1 cellular context compared by ENCODE assay signal in the genomic region with DNA sequence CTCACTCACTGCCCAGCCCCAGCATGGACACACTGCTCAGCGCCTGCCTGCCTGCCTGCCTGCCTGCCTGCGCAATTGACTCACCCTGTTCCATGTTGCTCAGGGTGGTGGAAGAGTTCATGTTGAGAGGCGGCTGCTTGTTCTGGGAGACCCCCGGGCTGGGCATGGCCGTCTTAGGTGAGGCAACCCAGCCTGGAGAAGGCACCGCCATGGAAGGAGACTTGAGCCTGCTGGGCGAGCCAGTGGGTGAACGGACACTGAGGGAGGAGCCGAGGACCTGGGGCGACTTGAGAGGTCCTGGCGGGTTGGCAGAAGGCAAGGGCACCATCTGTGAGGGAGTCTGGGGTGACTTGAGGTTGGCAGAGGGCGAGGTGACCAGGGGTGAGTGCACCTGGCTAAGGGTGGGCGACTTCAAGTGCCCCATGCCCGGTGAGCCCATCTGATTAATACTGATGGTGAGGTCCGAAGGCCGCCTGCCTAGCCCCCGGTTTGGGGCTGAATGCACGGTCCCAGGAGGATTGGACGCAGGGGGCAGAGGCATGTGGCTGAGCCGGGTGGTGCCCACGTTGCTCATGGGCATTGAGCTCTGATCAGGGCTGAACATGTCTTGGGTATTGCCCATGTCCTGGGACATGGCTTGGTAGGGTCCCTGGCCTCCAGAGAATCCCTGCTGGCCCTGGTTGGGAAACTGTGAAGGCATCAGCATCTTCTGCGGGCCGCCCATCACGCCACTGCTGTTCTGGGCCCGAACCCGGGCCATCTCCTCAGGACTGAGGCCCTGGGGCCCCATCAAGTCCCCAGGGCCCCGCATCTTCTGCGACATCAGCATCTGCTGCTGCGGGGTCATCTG.
TF ChIP-seq lines count a peak whose summit lies in the region.

No MANE protein-coding gene starts in this region.

TF ChIP-seq in WTC11, 78 proteins besides CTCF, POLR2A, EP300 and RAD21 (continued from another document):
- TF ChIP-seq, protein P1, sequence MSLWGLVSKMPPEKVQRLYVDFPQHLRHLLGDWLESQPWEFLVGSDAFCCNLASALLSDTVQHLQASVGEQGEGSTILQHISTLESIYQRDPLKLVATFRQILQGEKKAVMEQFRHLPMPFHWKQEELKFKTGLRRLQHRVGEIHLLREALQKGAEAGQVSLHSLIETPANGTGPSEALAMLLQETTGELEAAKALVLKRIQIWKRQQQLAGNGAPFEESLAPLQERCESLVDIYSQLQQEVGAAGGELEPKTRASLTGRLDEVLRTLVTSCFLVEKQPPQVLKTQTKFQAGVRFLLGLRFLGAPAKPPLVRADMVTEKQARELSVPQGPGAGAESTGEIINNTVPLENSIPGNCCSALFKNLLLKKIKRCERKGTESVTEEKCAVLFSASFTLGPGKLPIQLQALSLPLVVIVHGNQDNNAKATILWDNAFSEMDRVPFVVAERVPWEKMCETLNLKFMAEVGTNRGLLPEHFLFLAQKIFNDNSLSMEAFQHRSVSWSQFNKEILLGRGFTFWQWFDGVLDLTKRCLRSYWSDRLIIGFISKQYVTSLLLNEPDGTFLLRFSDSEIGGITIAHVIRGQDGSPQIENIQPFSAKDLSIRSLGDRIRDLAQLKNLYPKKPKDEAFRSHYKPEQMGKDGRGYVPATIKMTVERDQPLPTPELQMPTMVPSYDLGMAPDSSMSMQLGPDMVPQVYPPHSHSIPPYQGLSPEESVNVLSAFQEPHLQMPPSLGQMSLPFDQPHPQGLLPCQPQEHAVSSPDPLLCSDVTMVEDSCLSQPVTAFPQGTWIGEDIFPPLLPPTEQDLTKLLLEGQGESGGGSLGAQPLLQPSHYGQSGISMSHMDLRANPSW (CRISPR knock-in tag; conservative IDR thresholded peaks at IDR 0.05; ENCODE audit: low read depth): no peak
- TF ChIP-seq ZNF219 (CRISPR knock-in tag; IDR thresholded peaks at IDR 0.05; ENCODE audit: borderline replicate concordance): no peak
- no peak for TF ChIP-seq TP53 (CRISPR knock-in tag; IDR thresholded peaks at IDR 0.05)
- no peak for TF ChIP-seq JAZF1 (CRISPR knock-in tag; IDR thresholded peaks at IDR 0.05)
- TF ChIP-seq HMGA2 (CRISPR knock-in tag; IDR thresholded peaks at IDR 0.05): no peak
- TF ChIP-seq ZNF138 (CRISPR knock-in tag; conservative IDR thresholded peaks at IDR 0.05): no peak
- TF ChIP-seq E2F5 (CRISPR knock-in tag; IDR thresholded peaks at IDR 0.05): no peak
- TF ChIP-seq OVOL2 (CRISPR knock-in tag; IDR thresholded peaks at IDR 0.05; ENCODE audit: borderline replicate concordance): no peak
